ENCODE assay signal across 7 cellular contexts in the genomic region with DNA sequence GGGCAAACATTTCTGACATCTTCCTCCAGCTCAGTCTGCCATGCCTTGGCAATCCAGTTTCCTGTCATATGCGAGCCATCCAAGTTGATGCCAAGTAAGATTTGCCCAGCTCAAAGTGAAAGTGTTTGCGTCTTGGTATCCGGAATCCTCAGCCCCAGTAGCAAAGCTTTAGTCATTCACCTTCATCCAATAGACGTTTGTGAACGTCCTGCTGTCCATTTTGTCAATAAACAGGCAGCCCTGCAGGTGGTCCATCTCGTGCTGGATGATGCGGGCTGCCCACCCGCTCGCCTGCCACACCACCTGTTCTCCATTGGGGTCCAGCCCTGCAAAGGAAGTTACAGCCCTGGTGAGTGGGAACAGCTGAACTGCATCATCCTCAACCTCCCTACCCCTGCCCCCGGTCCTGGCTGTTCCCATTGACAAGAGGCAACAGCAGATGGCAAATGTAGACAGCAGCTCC. TPM values are rescaled to one million over a fixed set of nuclear protein-coding genes. Genes with fewer than 3 reads are reported as not detected.
DNase-seq lines count a peak whose midpoint lies in the region; ATAC-seq and TF ChIP-seq lines count a peak whose summit lies in the region.

No MANE protein-coding gene starts in this region.

- in situ Hi-C loops in Panc1 (cut with HindIII; ENCODE audit: low pct_unique_long_range_greater_than_20kb, low sequenced_read_pairs), result no loop called here

- H3K4me3 ChIP-seq in GM08714 (ENCODE audit: low read length), result peak overlapping the region; percentile 63; the same call in 1 of the 2 replicates
- peak overlapping the region; percentile 64 to 71 for H3K4me3 ChIP-seq in Panc1 (ENCODE audit: low read depth in 2 of 2, low read length in 2 of 2)
- peak overlapping the region; percentile 72 for H3K4me3 ChIP-seq in effector memory CD4-positive, alpha-beta T cell (ENCODE audit: insufficient read depth, low read depth, low read length, poor library complexity, severe bottlenecking)

- DNase-seq in Panc1 (ENCODE audit: low read depth, low spot score) (no peak), progenitor cell of endocrine pancreas (ENCODE audit: low spot score, unreplicated experiment) (no peak), NCI-H1048 (lab: John Stamatoyannopoulos, UW) (no peak), NCI-H1092 treated with DMSO at 0.1 percent for 48 hours (lab: John Stamatoyannopoulos, UW) (no peak)
- no peak for DNase-seq in effector memory CD4-positive, alpha-beta T cell

- peaks cover 22% of the 10 kb centered on the region for H3K4me1 ChIP-seq in Panc1 (ENCODE audit: control insufficient read depth, insufficient read depth, low read length)
- H3K4me1 ChIP-seq in effector memory CD4-positive, alpha-beta T cell (ENCODE audit: control insufficient read depth, insufficient read depth, low read length, poor library complexity, severe bottlenecking), result peaks cover 19% of the 10 kb centered on the region

- CTCF ChIA-PET in Panc1 (lab: Charles Lee), result no interaction called here

- H3K9me3 ChIP-seq in Panc1 (ENCODE audit: control insufficient read depth, insufficient read depth, low read depth, low read length), result no peaks in the 10 kb centered on the region
- no peaks in the 10 kb centered on the region for H3K9me3 ChIP-seq in effector memory CD4-positive, alpha-beta T cell (ENCODE audit: control insufficient read depth, low read length)

- ATAC-seq in Panc1 (peak; percentile 8), GM18861 (IDR thresholded peaks at IDR 0.05; ENCODE audit: unreplicated experiment) (no peak)

- no peaks in the 10 kb centered on the region for H3K27me3 ChIP-seq in Panc1 (ENCODE audit: control insufficient read depth, insufficient read depth, low read length)
- H3K27me3 ChIP-seq in effector memory CD4-positive, alpha-beta T cell (replicated peaks; ENCODE audit: control insufficient read depth, insufficient read depth, low read length, poor library complexity, severe bottlenecking), result no peaks in the 10 kb centered on the region

- no peaks in the 10 kb centered on the region for H3K9me3 Mint-ChIP-seq in progenitor cell of endocrine pancreas (ENCODE audit: low read depth)

- peaks cover 12% of the 10 kb centered on the region for H3K4me1 Mint-ChIP-seq in progenitor cell of endocrine pancreas (ENCODE audit: low read depth)

- H3K27ac Mint-ChIP-seq in progenitor cell of endocrine pancreas, result peak overlapping the region; percentile 81

- POLR2A ChIA-PET in Panc1 (lab: Charles Lee), result no interaction called here

- intact Hi-C loops in Panc1 (cut with micrococcal nuclease; ENCODE audit: unreplicated experiment), result no loop called here

- H3K36me3 Mint-ChIP-seq in progenitor cell of endocrine pancreas (ENCODE audit: insufficient read depth), result peaks cover 17% of the 10 kb centered on the region

- H3K27ac ChIP-seq in Panc1 (ENCODE audit: low read length), result peak overlapping the region; percentile 79
- H3K27ac ChIP-seq in effector memory CD4-positive, alpha-beta T cell (ENCODE audit: insufficient read depth, low read length, poor library complexity, severe bottlenecking), result no peak overlapping the region

- no TSS peak for BruUV-seq in Panc1 (replicated peaks; lab: Mats Ljungman, UMichigan)

- H3K4me3 Mint-ChIP-seq in progenitor cell of endocrine pancreas (ENCODE audit: low read depth), result peak overlapping the region; percentile 77

- H3K27me3 Mint-ChIP-seq in progenitor cell of endocrine pancreas, result no peaks in the 10 kb centered on the region

- TF ChIP-seq CTCF in Panc1 (IDR thresholded peaks at IDR 0.05) (no peak), progenitor cell of endocrine pancreas (IDR thresholded peaks at IDR 0.05; ENCODE audit: unreplicated experiment) (no peak)

- H3K36me3 ChIP-seq in Panc1 (ENCODE audit: control insufficient read depth, insufficient read depth, low read length), result no peaks in the 10 kb centered on the region; the same call in 1 of the 2 replicates
- peaks cover 25% of the 10 kb centered on the region for H3K36me3 ChIP-seq in effector memory CD4-positive, alpha-beta T cell (ENCODE audit: control insufficient read depth, insufficient read depth, low read length)

RNA-seq across cellular contexts. Expression of a gene that starts 1.5 kb away (rescaled TPM):
- total RNA-seq in Panc1 (2021; ENCODE audit: unreplicated experiment), result 23.1 TPM
- 31.2 TPM for polyA plus RNA-seq in Panc1 (2012; ENCODE audit: insufficient read length)
- total RNA-seq in progenitor cell of endocrine pancreas, result 13.0 and 14.4 TPM in 2 replicates

RNA-seq across cellular contexts. Expression of a gene that starts 10.5 kb away (rescaled TPM):
- total RNA-seq in Panc1 (2021; ENCODE audit: unreplicated experiment), result 30.5 TPM
- polyA plus RNA-seq in Panc1 (2012; ENCODE audit: insufficient read length), result 19.1 TPM
- total RNA-seq in progenitor cell of endocrine pancreas, result 55.2 and 58.6 TPM in 2 replicates

RNA-seq across cellular contexts. Expression of a gene that starts 10.7 kb away (rescaled TPM):
- total RNA-seq in Panc1 (2021; ENCODE audit: unreplicated experiment) (35.3 TPM), progenitor cell of endocrine pancreas (22.9 and 23.8 TPM in 2 replicates)
- 31.2 TPM for polyA plus RNA-seq in Panc1 (2012; ENCODE audit: insufficient read length)

RNA-seq across cellular contexts. Expression of a gene that starts 17.7 kb away (rescaled TPM):
- 23.9 TPM for total RNA-seq in Panc1 (2021; ENCODE audit: unreplicated experiment)
- polyA plus RNA-seq in Panc1 (2012; ENCODE audit: insufficient read length), result 30.6 TPM
- 21.2 and 25.2 TPM in 2 replicates for total RNA-seq in progenitor cell of endocrine pancreas

RNA-seq across cellular contexts. Expression of a gene that starts 22.7 kb away (rescaled TPM):
- total RNA-seq in Panc1 (2021; ENCODE audit: unreplicated experiment), result 0.36 TPM
- 0.31 TPM for polyA plus RNA-seq in Panc1 (2012; ENCODE audit: insufficient read length)
- total RNA-seq in progenitor cell of endocrine pancreas, result 2.6 and 3.6 TPM in 2 replicates
